In the genomic region with DNA sequence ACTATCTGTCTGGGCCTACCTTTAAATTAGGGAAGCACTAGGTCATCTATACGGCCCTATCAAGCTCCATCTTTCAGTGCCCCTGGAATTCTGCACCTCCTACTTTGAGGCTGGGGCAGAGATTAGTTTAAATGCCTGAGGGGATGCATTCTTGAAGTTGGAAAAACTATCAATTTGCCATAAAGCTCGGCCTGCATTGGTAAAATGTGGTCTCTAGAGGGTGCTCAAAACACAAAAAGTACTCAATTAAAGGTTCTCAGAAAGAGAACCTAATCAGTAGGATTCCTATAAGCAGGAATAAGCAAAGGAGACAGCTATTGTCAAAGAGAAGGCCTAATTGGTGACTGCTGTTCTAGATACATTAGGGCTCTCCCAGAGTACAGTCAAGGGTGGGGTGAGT, we compare ENCODE assay signal across 10 cellular contexts.
DNase-seq lines count a peak whose midpoint lies in the region; ATAC-seq, FAIRE-seq and TF ChIP-seq lines count a peak whose summit lies in the region.
"Had no signal": no experiment of that assay in that cellular context is flagged by ENCODE, and none has a peak within 500 bp of the region (broad histone marks: within the 10 kb centered on the region; RNA-seq: fewer than 3 reads in every experiment).

No MANE protein-coding gene starts in this region.

- ATAC-seq in heart left ventricle: no peak
- no peak for ATAC-seq in Right ventricle myocardium inferior
- ATAC-seq in RWPE2 (ENCODE audit: low read depth): no peak
- ATAC-seq in HG03097 (IDR thresholded peaks at IDR 0.05; ENCODE audit: low FRiP score, unreplicated experiment): no peak
- ATAC-seq: left ventricle myocardium superior had no signal

- FAIRE-seq in H54 (lab: Jason Lieb, UNC): no peak

- H3K36me3 ChIP-seq in heart left ventricle (no peaks in the 10 kb centered on the region), RWPE2 (ENCODE audit: low read depth) (no peaks in the 10 kb centered on the region)

- 7 to 13% (median 9%) methylated on average over 2 of the region's 2 CpGs for WGBS in heart left ventricle, 4 donors

- H3K4me3 ChIP-seq in heart left ventricle (no peak overlapping the region), RWPE2 (ENCODE audit: severe bottlenecking) (no peak overlapping the region)

- DNase-seq in heart left ventricle (no peak), Right ventricle myocardium inferior (ENCODE audit: missing footprints) (no peak), RWPE2 (ENCODE audit: low spot score) (no peak), inferior parietal cortex (ENCODE audit: extremely low spot score) (peak; percentile 43), NCI-H1436 (lab: John Stamatoyannopoulos, UW) (no peak), NCI-H187 treated with DMSO at 0.1 percent for 48 hours (lab: John Stamatoyannopoulos, UW) (no peak), H54 (ENCODE audit: insufficient read length, low spot score) (no peak)
- DNase-seq: COR-L47, left ventricle myocardium superior had no signal

- H3K27ac ChIP-seq in heart left ventricle (no peak overlapping the region), RWPE2 (ENCODE audit: poor library complexity, severe bottlenecking) (no peak overlapping the region)

- TF ChIP-seq POLR2A in heart left ventricle (IDR thresholded peaks at IDR 0.05) (no peak), H54 (IDR thresholded peaks at IDR 0.05; ENCODE audit: low read depth, low read length) (no peak)

- intact Hi-C loops in heart left ventricle (cut with DNase I) (loop anchor here in 2 of 10 donors (5.0 to 10.0 kb wide), 2 partner anchors 111 to 139 kb away; a partner anchor contains a TSS), Right ventricle myocardium inferior (cut with DNase I) (no loop called here)

- no peaks in the 10 kb centered on the region for H3K4me1 ChIP-seq in heart left ventricle
- no peaks in the 10 kb centered on the region for H3K4me1 ChIP-seq in RWPE2 (ENCODE audit: insufficient read depth, poor library complexity, severe bottlenecking)

- H3K9me3 ChIP-seq in heart left ventricle (peaks cover 0 to 11% (median 0%) of the 10 kb centered on the region in 12 donors), RWPE2 (ENCODE audit: severe bottlenecking) (no peaks in the 10 kb centered on the region)

- H3K27me3 ChIP-seq in heart left ventricle (no peaks in the 10 kb centered on the region), RWPE2 (ENCODE audit: insufficient read depth, poor library complexity, severe bottlenecking) (no peaks in the 10 kb centered on the region)

- TF ChIP-seq CTCF in heart left ventricle (IDR thresholded peaks at IDR 0.05) (peak in 11 of 12 donors; percentile 8 to 54 (median 28)), RWPE2 (IDR thresholded peaks at IDR 0.05; ENCODE audit: poor library complexity, severe bottlenecking) (peak; percentile 27)
